In genomic region chr5:180799194-180799593, GRCh38 we compare ENCODE assay signal across 10 cellular contexts. TPM values are rescaled to one million over a fixed set of nuclear protein-coding genes. Genes with fewer than 3 reads are reported as not detected.
DNase-seq lines count a peak whose midpoint lies in the region; ATAC-seq, FAIRE-seq and TF ChIP-seq lines count a peak whose summit lies in the region.
"Had no signal": no experiment of that assay in that cellular context is flagged by ENCODE, and none has a peak within 500 bp of the region (broad histone marks: within the 10 kb centered on the region; RNA-seq: fewer than 3 reads in every experiment).

No MANE protein-coding gene starts in this region.

- no peak overlapping the region for H3K4me3 ChIP-seq in A549
- no peak overlapping the region for H3K4me3 ChIP-seq in GM12864 (ENCODE audit: low read depth, low read length)

- H3K9me3 ChIP-seq in A549, result no peaks in the 10 kb centered on the region

- DNase-seq in A549 (ENCODE audit: low read depth in 1 of 2, low spot score in 1 of 2) (peak in 1 of 2 experiments; percentile 44), GM12864 (ENCODE audit: low read depth) (no peak), kidney tubule cell (ENCODE audit: low spot score) (peak; percentile 60), NCI-H1930 (lab: John Stamatoyannopoulos, UW) (no peak), COR-L47 (lab: John Stamatoyannopoulos, UW) (no peak), NCI-H1436 treated with DMSO at 0.1 percent for 48 hours (lab: John Stamatoyannopoulos, UW) (no peak)
- DNase-seq: NCI-H446; stimulated activated CD4-positive, alpha-beta T cell treated with anti-CD3 and anti-CD28 coated beads, Interleukin-4, amount 100 ng/mL, for 24 hours had no signal

- peaks cover 54% of the 10 kb centered on the region for H3K4me1 Mint-ChIP-seq in activated T-helper 17 cell treated with anti-CD3 and anti-CD28 coated beads, Interleukin-2, amount 50 U/mL, for 72 hours

- TF ChIP-seq CTCF in A549 (IDR thresholded peaks at IDR 0.05) (peak; percentile 22; the same call in 1 of the 3 replicates), GM12864 (IDR thresholded peaks at IDR 0.05; ENCODE audit: low read depth, low read length, missing control alignments) (peak; percentile 33)

- WGBS in A549 (ENCODE audit: missing lambda C conversion rate), result 79% methylated on average over 4 of the region's 4 CpGs

- no peak for TF ChIP-seq EP300 in A549 (IDR thresholded peaks at IDR 0.05)

- H3K36me3 Mint-ChIP-seq in activated T-helper 17 cell treated with anti-CD3 and anti-CD28 coated beads, Interleukin-2, amount 50 U/mL, for 72 hours (ENCODE audit: low read depth), result peaks cover 94% of the 10 kb centered on the region

- no peaks in the 10 kb centered on the region for H3K27me3 Mint-ChIP-seq in activated T-helper 17 cell treated with anti-CD3 and anti-CD28 coated beads, Interleukin-2, amount 50 U/mL, for 72 hours

- no peak for FAIRE-seq in A549 (lab: Jason Lieb, UNC)

- no peaks in the 10 kb centered on the region for H3K9me3 Mint-ChIP-seq in activated T-helper 17 cell treated with anti-CD3 and anti-CD28 coated beads, Interleukin-2, amount 50 U/mL, for 72 hours

- TF ChIP-seq POLR2A in A549 (IDR thresholded peaks at IDR 0.05; ENCODE audit: low read length), result no peak

- H3K27ac ChIP-seq in A549, result no peak overlapping the region

- H3K27ac Mint-ChIP-seq in activated T-helper 17 cell treated with anti-CD3 and anti-CD28 coated beads, Interleukin-2, amount 50 U/mL, for 72 hours, result peak overlapping the region; percentile 39

- no peak overlapping the region for H3K4me2 ChIP-seq in A549

- CTCF ChIA-PET in A549 (lab: Yijun Ruan, JAX), result interaction anchor here (0.9 to 7.2 kb wide), 3 partner anchors 9 to 180 kb away, joined by 3 to 38 read pairs (median 4); no protein-coding TSS in a partner anchor

- POLR2A ChIA-PET in A549 (lab: Yijun Ruan, JAX), result interaction anchor here (1.0 to 1.1 kb wide), 2 partner anchors 11 to 32 kb away, joined by 4 read pairs; no protein-coding TSS in a partner anchor

- peaks cover 43% of the 10 kb centered on the region for H3K4me1 ChIP-seq in A549

- H3K4me3 Mint-ChIP-seq in activated T-helper 17 cell treated with anti-CD3 and anti-CD28 coated beads, Interleukin-2, amount 50 U/mL, for 72 hours, result peak overlapping the region; percentile 89

- no peak for ATAC-seq in A549
- ATAC-seq in activated T-helper 17 cell treated with anti-CD3 and anti-CD28 coated beads, Interleukin-2, amount 50 U/mL, for 72 hours (replicated peaks), result no peak
- ATAC-seq in HG02678 (IDR thresholded peaks at IDR 0.05; ENCODE audit: unreplicated experiment), result no peak

- TF ChIP-seq RAD21 in A549 (conservative IDR thresholded peaks at IDR 0.05 in 1 of 2, IDR thresholded peaks at IDR 0.05 in 1 of 2), result peak in 1 of 2 experiments; percentile 27; a peak in 1 of 5 replicates

TF ChIP-seq in A549, 52 proteins besides CTCF, POLR2A, EP300 and RAD21:
- no peak for TF ChIP-seq SMC3 (IDR thresholded peaks at IDR 0.05)
- TF ChIP-seq PHF8 (IDR thresholded peaks at IDR 0.05; ENCODE audit: borderline replicate concordance, low read depth), result no peak
- TF ChIP-seq PBX3 (IDR thresholded peaks at IDR 0.05), result no peak
- no peak for TF ChIP-seq CBX8 (IDR thresholded peaks at IDR 0.05)
- TF ChIP-seq HOXA7 (CRISPR knock-in tag; IDR thresholded peaks at IDR 0.05), result no peak
- TF ChIP-seq HOXB13 (CRISPR knock-in tag; IDR thresholded peaks at IDR 0.05; ENCODE audit: low read depth), result no peak
- no peak for TF ChIP-seq HEYL (CRISPR knock-in tag; IDR thresholded peaks at IDR 0.05)
- no peak for TF ChIP-seq RNF2 (IDR thresholded peaks at IDR 0.05; ENCODE audit: borderline replicate concordance, low read depth)
- TF ChIP-seq JUNB (IDR thresholded peaks at IDR 0.05), result no peak
- TF ChIP-seq NFE2L2 (conservative IDR thresholded peaks at IDR 0.05; ENCODE audit: low read length), result no peak
- TF ChIP-seq KDM5A (IDR thresholded peaks at IDR 0.05), result no peak
- TF ChIP-seq RFX5 (IDR thresholded peaks at IDR 0.05), result no peak
- TF ChIP-seq KDM1A (IDR thresholded peaks at IDR 0.05; ENCODE audit: low read depth), result no peak
- no peak for TF ChIP-seq MAFK (IDR thresholded peaks at IDR 0.05; ENCODE audit: partially characterized antibody)
- no peak for TF ChIP-seq RCOR1 (IDR thresholded peaks at IDR 0.05; ENCODE audit: low read depth, low read length)
- no peak for TF ChIP-seq EHMT2 (IDR thresholded peaks at IDR 0.05; ENCODE audit: low read depth)
- no peak for TF ChIP-seq JUN (IDR thresholded peaks at IDR 0.05)
TF ChIP-seq in A549: peak in this region for 0.

RNA-seq across cellular contexts. Expression of gene MGAT1, which starts 3.4 kb away (rescaled TPM):
- polyA plus RNA-seq in A549 (2011; rRNA removed) (53.0 and 56.3 TPM in 2 replicates), A549 (2017; fragmentation: RNase III; extraction: RNeasy Plus Mini Kit Qiagen cat#74134 plus additional on column Dnase treatment) (54.6 to 63.4 TPM (median 61.8 TPM) in 3 replicates)
- 50.1 and 71.5 TPM in 2 replicates for polyA plus RNA-seq in A549 (2012; cell fraction: cytosol; rRNA removed)
- polyA plus RNA-seq in A549 (2012; cell fraction: nucleus; rRNA removed), result 71.5 and 99.2 TPM in 2 replicates
- polyA minus RNA-seq in A549 (2011; rRNA and poly(A)+ RNA removed), result 46.1 and 49.2 TPM in 2 replicates
- 100 to 1,000 TPM; 170 to 308 TPM for total RNA-seq in activated T-helper 17 cell treated with anti-CD3 and anti-CD28 coated beads, Interleukin-2, amount 50 U/mL, for 72 hours

RNA-seq across cellular contexts. Expression of gene OR2Y1, which starts 59.3 kb away (rescaled TPM):
- polyA plus RNA-seq in A549 (2011; rRNA removed) (not detected in 2 replicates), A549 (2017; fragmentation: RNase III; extraction: RNeasy Plus Mini Kit Qiagen cat#74134 plus additional on column Dnase treatment) (not detected in 3 replicates)
- not detected in 2 replicates for polyA plus RNA-seq in A549 (2012; cell fraction: cytosol; rRNA removed)
- not detected in 2 replicates for polyA plus RNA-seq in A549 (2012; cell fraction: nucleus; rRNA removed)
- polyA minus RNA-seq in A549 (2011; rRNA and poly(A)+ RNA removed), result not detected in 2 replicates
- total RNA-seq in activated T-helper 17 cell treated with anti-CD3 and anti-CD28 coated beads, Interleukin-2, amount 50 U/mL, for 72 hours, result not detected
